In genomic region chr22:30435674-30436126, GRCh38 we compare ENCODE assay signal across 8 cellular contexts. TPM values are rescaled to one million over a fixed set of nuclear protein-coding genes. Genes with fewer than 3 reads are reported as not detected.
A peak's percentile ranks its signal among the peaks of the same experiment; 100 is the strongest.
DNase-seq lines count a peak whose midpoint lies in the region; ATAC-seq, FAIRE-seq and TF ChIP-seq lines count a peak whose summit lies in the region.

No MANE protein-coding gene starts in this region.

- no peaks in the 10 kb centered on the region for H3K27me3 ChIP-seq in WERI-Rb-1 (ENCODE audit: insufficient read depth, low read depth, severe bottlenecking)

- H3K4me3 ChIP-seq in WERI-Rb-1 (ENCODE audit: low read depth, low read length) (no peak overlapping the region), foreskin fibroblast (ENCODE audit: low read depth in 1 of 2, low read length in 2 of 2) (no peak overlapping the region), coronary artery (no peak overlapping the region)

- no peaks in the 10 kb centered on the region for H3K36me3 ChIP-seq in WERI-Rb-1

- DNase-seq in GM12892 (ENCODE audit: insufficient read length) (no peak), WERI-Rb-1 (peak; percentile 33), OCI-M2 (lab: John Stamatoyannopoulos, UW; ENCODE audit: unreplicated experiment) (no peak), foreskin fibroblast (no peak), coronary artery (ENCODE audit: low spot score) (no peak)
- DNase-seq in central memory CD4-positive, alpha-beta T cell, result peak; percentile 90
- peak; percentile 50 to 53 for DNase-seq in stimulated activated CD4-positive, alpha-beta T cell treated with anti-CD3 and anti-CD28 coated beads, Interleukin-1b, Interleukin-23, amount 100 ng/mL, for 4 hours (ENCODE audit: low read depth in 2 of 2)

- H3K27ac ChIP-seq in WERI-Rb-1 (no peak overlapping the region), coronary artery (peak overlapping the region in 1 of 2 donors; percentile 5)

- ATAC-seq in GM18517 (IDR thresholded peaks at IDR 0.05; ENCODE audit: unreplicated experiment), result no peak

- FAIRE-seq in GM12892 (lab: Jason Lieb, UNC), result peak; percentile 99

- TF ChIP-seq CTCF in WERI-Rb-1 (IDR thresholded peaks at IDR 0.05; ENCODE audit: low read depth, low read length), result 0 out of 2 replicates have a peak, but pooled peaks have one; percentile 1
- no peak for TF ChIP-seq CTCF in foreskin fibroblast (IDR thresholded peaks at IDR 0.05; ENCODE audit: low read depth, low read length)
- no peak for TF ChIP-seq CTCF in coronary artery (IDR thresholded peaks at IDR 0.05)

- TF ChIP-seq POLR2A in GM12892 (IDR thresholded peaks at IDR 0.05; ENCODE audit: low read depth, low read length), result no peak

- peaks cover 10% of the 10 kb centered on the region for H3K9me3 ChIP-seq in WERI-Rb-1 (ENCODE audit: severe bottlenecking)

RNA-seq across cellular contexts. Expression of gene MTFP1, which starts 10.1 kb away (rescaled TPM):
- polyA plus RNA-seq in GM12892 (2012; ENCODE audit: missing spikeins), result 53.5 TPM

RNA-seq across cellular contexts. Expression of gene SEC14L3, which starts 36.1 kb away (rescaled TPM):
- polyA plus RNA-seq in GM12892 (2012; ENCODE audit: missing spikeins), result not detected

RNA-seq across cellular contexts. Expression of gene SEC14L2, which starts 38.9 kb away (rescaled TPM):
- polyA plus RNA-seq in GM12892 (2012; ENCODE audit: missing spikeins), result 2.9 TPM

RNA-seq across cellular contexts. Expression of gene RNF215, which starts 48.5 kb away (rescaled TPM):
- 5.6 TPM for polyA plus RNA-seq in GM12892 (2012; ENCODE audit: missing spikeins)

Comparison
In these comparisons a context has a peak if more than half of its experiments do, and no peak if none do; other contexts are left out.
1. DNase-seq: peak in WERI-Rb-1 (single experiment), central memory CD4-positive, alpha-beta T cell (single experiment) and stimulated activated CD4-positive, alpha-beta T cell treated with anti-CD3 and anti-CD28 coated beads, Interleukin-1b, Interleukin-23, amount 100 ng/mL, for 4 hours (2 of 2); none in GM12892 (single experiment), OCI-M2 (single experiment), foreskin fibroblast (0 of 2) and coronary artery (single experiment).